Comparison of ENCODE assay signal across 9 cellular contexts in genomic region chr3:104596551-104596950, GRCh38.
DNase-seq lines count a peak whose midpoint lies in the region; ATAC-seq, FAIRE-seq and TF ChIP-seq lines count a peak whose summit lies in the region.
"Had no signal": no experiment of that assay in that cellular context is flagged by ENCODE, and none has a peak within 500 bp of the region (broad histone marks: within the 10 kb centered on the region; RNA-seq: fewer than 3 reads in every experiment).

No MANE protein-coding gene starts in this region.

- H3K36me3 Mint-ChIP-seq in activated CD8-positive, alpha-beta T cell treated with anti-CD3 and anti-CD28 coated beads for 36 hours (ENCODE audit: low read depth) = no peaks in the 10 kb centered on the region
- no peaks in the 10 kb centered on the region for H3K36me3 Mint-ChIP-seq in activated CD8-positive, alpha-beta T cell treated with anti-CD3 and anti-CD28 coated beads, Interleukin-2, amount 10 ng/mL, durations not matched to agents 7 days and 5 days (ENCODE audit: low read depth)
- H3K36me3 Mint-ChIP-seq in stimulated activated memory B cell treated with anti-CD40 and anti-IgM and Interleukin-4, amounts not matched to agents 10 μg/mL and 1 μg/mL and 100 μg/mL, for 72 hours = no peaks in the 10 kb centered on the region

- intact Hi-C loops in activated CD8-positive, alpha-beta T cell treated with anti-CD3 and anti-CD28 coated beads for 36 hours (cut with micrococcal nuclease) = no loop called here

- no peak overlapping the region for H3K27ac Mint-ChIP-seq in activated CD8-positive, alpha-beta T cell treated with anti-CD3 and anti-CD28 coated beads for 36 hours
- no peak overlapping the region for H3K27ac Mint-ChIP-seq in activated CD8-positive, alpha-beta T cell treated with anti-CD3 and anti-CD28 coated beads, Interleukin-2, amount 10 ng/mL, durations not matched to agents 7 days and 5 days
- no peak overlapping the region for H3K27ac Mint-ChIP-seq in stimulated activated memory B cell treated with anti-CD40 and anti-IgM and Interleukin-4, amounts not matched to agents 10 μg/mL and 1 μg/mL and 100 μg/mL, for 72 hours

- POLR2A ChIA-PET in activated CD8-positive, alpha-beta T cell treated with anti-CD3 and anti-CD28 coated beads for 36 hours (lab: Charles Lee) = no interaction called here
- POLR2A ChIA-PET in activated CD8-positive, alpha-beta T cell treated with anti-CD3 and anti-CD28 coated beads, Interleukin-2, amount 10 ng/mL, durations not matched to agents 7 days and 5 days (lab: Charles Lee) = interaction anchor here (0.5 kb wide), 1 partner anchor 9 kb away, joined by 3 read pairs; no protein-coding TSS in a partner anchor

- peak; percentile 91 for FAIRE-seq in H54 (lab: Jason Lieb, UNC)
- FAIRE-seq: colon had no signal

- peak; percentile 26 for TF ChIP-seq CTCF in activated CD8-positive, alpha-beta T cell treated with anti-CD3 and anti-CD28 coated beads for 36 hours (IDR thresholded peaks at IDR 0.05)
- peak; percentile 66 for TF ChIP-seq CTCF in LNCAP (IDR thresholded peaks at IDR 0.05)

- no peaks in the 10 kb centered on the region for H3K4me1 Mint-ChIP-seq in activated CD8-positive, alpha-beta T cell treated with anti-CD3 and anti-CD28 coated beads for 36 hours (ENCODE audit: low read depth)
- no peaks in the 10 kb centered on the region for H3K4me1 Mint-ChIP-seq in activated CD8-positive, alpha-beta T cell treated with anti-CD3 and anti-CD28 coated beads, Interleukin-2, amount 10 ng/mL, durations not matched to agents 7 days and 5 days (ENCODE audit: low read depth)
- peaks cover 7% of the 10 kb centered on the region for H3K4me1 Mint-ChIP-seq in stimulated activated memory B cell treated with anti-CD40 and anti-IgM and Interleukin-4, amounts not matched to agents 10 μg/mL and 1 μg/mL and 100 μg/mL, for 72 hours

- no peak overlapping the region for H3K4me3 Mint-ChIP-seq in activated CD8-positive, alpha-beta T cell treated with anti-CD3 and anti-CD28 coated beads for 36 hours
- no peak overlapping the region for H3K4me3 Mint-ChIP-seq in activated CD8-positive, alpha-beta T cell treated with anti-CD3 and anti-CD28 coated beads, Interleukin-2, amount 10 ng/mL, durations not matched to agents 7 days and 5 days
- no peak overlapping the region for H3K4me3 Mint-ChIP-seq in stimulated activated memory B cell treated with anti-CD40 and anti-IgM and Interleukin-4, amounts not matched to agents 10 μg/mL and 1 μg/mL and 100 μg/mL, for 72 hours

- no peak for TF ChIP-seq POLR2A in H54 (IDR thresholded peaks at IDR 0.05; ENCODE audit: low read depth, low read length)

- CTCF ChIA-PET in activated CD8-positive, alpha-beta T cell treated with anti-CD3 and anti-CD28 coated beads for 36 hours (lab: Charles Lee) = interaction anchor here (0.9 to 1.5 kb wide), 2 partner anchors 9 to 774 kb away, joined by 3 to 7 read pairs; no protein-coding TSS in a partner anchor
- CTCF ChIA-PET in activated CD8-positive, alpha-beta T cell treated with anti-CD3 and anti-CD28 coated beads, Interleukin-2, amount 10 ng/mL, durations not matched to agents 7 days and 5 days (lab: Charles Lee) = interaction anchor here (0.7 to 2.0 kb wide), 6 partner anchors 13 to 921 kb away, joined by 3 to 12 read pairs (median 4); partner anchors contain the start of gene ALCAM

- no peaks in the 10 kb centered on the region for H3K9me3 Mint-ChIP-seq in activated CD8-positive, alpha-beta T cell treated with anti-CD3 and anti-CD28 coated beads for 36 hours
- H3K9me3 Mint-ChIP-seq in activated CD8-positive, alpha-beta T cell treated with anti-CD3 and anti-CD28 coated beads, Interleukin-2, amount 10 ng/mL, durations not matched to agents 7 days and 5 days (ENCODE audit: insufficient read depth) = no peaks in the 10 kb centered on the region
- H3K9me3 Mint-ChIP-seq in stimulated activated memory B cell treated with anti-CD40 and anti-IgM and Interleukin-4, amounts not matched to agents 10 μg/mL and 1 μg/mL and 100 μg/mL, for 72 hours = no peaks in the 10 kb centered on the region

- H3K27me3 Mint-ChIP-seq in activated CD8-positive, alpha-beta T cell treated with anti-CD3 and anti-CD28 coated beads for 36 hours = peaks cover 2% of the 10 kb centered on the region
- no peaks in the 10 kb centered on the region for H3K27me3 Mint-ChIP-seq in activated CD8-positive, alpha-beta T cell treated with anti-CD3 and anti-CD28 coated beads, Interleukin-2, amount 10 ng/mL, durations not matched to agents 7 days and 5 days (ENCODE audit: low read depth)
- H3K27me3 Mint-ChIP-seq in stimulated activated memory B cell treated with anti-CD40 and anti-IgM and Interleukin-4, amounts not matched to agents 10 μg/mL and 1 μg/mL and 100 μg/mL, for 72 hours = no peaks in the 10 kb centered on the region

- peak; percentile 12 for DNase-seq in activated CD8-positive, alpha-beta T cell treated with anti-CD3 and anti-CD28 coated beads for 36 hours
- DNase-seq in activated CD8-positive, alpha-beta T cell treated with anti-CD3 and anti-CD28 coated beads, Interleukin-2, amount 10 ng/mL, durations not matched to agents 7 days and 5 days = no peak
- DNase-seq in H54 (ENCODE audit: insufficient read length, low spot score) = no peak
- DNase-seq in SHP77 treated with DMSO at 0.1 percent for 48 hours (lab: John Stamatoyannopoulos, UW) = peak; percentile 38
- peak; percentile 22 for DNase-seq in glomerular endothelial cell (ENCODE audit: extremely low read depth, low read depth, low spot score)

- ATAC-seq in activated CD8-positive, alpha-beta T cell treated with anti-CD3 and anti-CD28 coated beads for 36 hours = no peak
- ATAC-seq in activated CD8-positive, alpha-beta T cell treated with anti-CD3 and anti-CD28 coated beads, Interleukin-2, amount 10 ng/mL, durations not matched to agents 7 days and 5 days = no peak
- peak; percentile 62 for ATAC-seq in stimulated activated memory B cell treated with anti-CD40 and anti-IgM and Interleukin-4, amounts not matched to agents 10 μg/mL and 1 μg/mL and 100 μg/mL, for 72 hours
- no peak for ATAC-seq in HG03108 (IDR thresholded peaks at IDR 0.05; ENCODE audit: unreplicated experiment)

Comparison
In these comparisons a context has a peak if more than half of its experiments do, and no peak if none do; other contexts are left out.
1. DNase-seq: peak in activated CD8-positive, alpha-beta T cell treated with anti-CD3 and anti-CD28 coated beads for 36 hours (single experiment), SHP77 treated with DMSO at 0.1 percent for 48 hours (single experiment) and glomerular endothelial cell (single experiment); none in activated CD8-positive, alpha-beta T cell treated with anti-CD3 and anti-CD28 coated beads, Interleukin-2, amount 10 ng/mL, durations not matched to agents 7 days and 5 days (single experiment) and H54 (single experiment).